ENCODE assay signal across 11 cellular contexts in the genomic region with DNA sequence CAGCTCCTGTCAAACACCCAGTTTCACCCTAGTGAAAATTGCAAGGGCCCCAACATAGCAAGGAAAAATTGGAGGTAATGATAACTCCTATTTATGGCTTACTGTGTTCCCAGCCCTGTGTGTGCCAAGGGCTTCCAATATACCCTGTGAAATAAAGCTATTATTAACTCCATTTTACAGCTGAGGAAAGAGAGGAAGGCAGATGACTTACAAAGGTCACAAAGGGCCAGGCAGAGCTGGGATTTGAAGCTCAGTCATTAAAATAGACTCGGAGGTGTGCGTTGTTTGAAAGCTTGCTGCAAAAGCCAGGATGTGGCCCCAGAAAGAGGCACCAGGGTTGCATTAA. TPM values are rescaled to one million over a fixed set of nuclear protein-coding genes. Genes with fewer than 3 reads are reported as not detected.
DNase-seq lines count a peak whose midpoint lies in the region; ATAC-seq and TF ChIP-seq lines count a peak whose summit lies in the region.
"Had no signal": no experiment of that assay in that cellular context is flagged by ENCODE, and none has a peak within 500 bp of the region (broad histone marks: within the 10 kb centered on the region; RNA-seq: fewer than 3 reads in every experiment).

No MANE protein-coding gene starts in this region.

- CTCF ChIA-PET in activated CD8-positive, alpha-beta memory T cell treated with anti-CD3 and anti-CD28 coated beads, Interleukin-2, amount 10 ng/mL, durations not matched to agents 7 days and 5 days (lab: Charles Lee) = interaction anchor here (0.7 to 6.2 kb wide), 15 partner anchors 9 to 253 kb away, joined by 3 to 53 read pairs (median 3); no protein-coding TSS in a partner anchor
- CTCF ChIA-PET in MCF 10A (lab: Yijun Ruan, JAX) = interaction anchor here (0.6 to 6.9 kb wide), 24 partner anchors 9 to 235 kb away, joined by 3 to 72 read pairs (median 4); no protein-coding TSS in a partner anchor

- peak overlapping the region; percentile 8 for H3K27ac Mint-ChIP-seq in activated CD8-positive, alpha-beta memory T cell treated with anti-CD3 and anti-CD28 coated beads, Interleukin-2, amount 10 ng/mL, durations not matched to agents 7 days and 5 days
- H3K27ac Mint-ChIP-seq in MCF 10A (ENCODE audit: low read depth, unreplicated experiment) (no peak overlapping the region), immature natural killer cell (peak overlapping the region; percentile 40 to 87 (median 78))

- POLR2A ChIA-PET in MCF 10A (lab: Yijun Ruan, JAX) = interaction anchor here (0.7 to 1.7 kb wide), 5 partner anchors 8 to 210 kb away, joined by 3 to 8 read pairs (median 3); no protein-coding TSS in a partner anchor

- H3K27me3 Mint-ChIP-seq in activated CD8-positive, alpha-beta memory T cell treated with anti-CD3 and anti-CD28 coated beads, Interleukin-2, amount 10 ng/mL, durations not matched to agents 7 days and 5 days = no peaks in the 10 kb centered on the region
- no peaks in the 10 kb centered on the region for H3K27me3 Mint-ChIP-seq in MCF 10A (ENCODE audit: insufficient read depth, unreplicated experiment)
- peaks cover 0 to 10% (median 3%) of the 10 kb centered on the region in 3 donors for H3K27me3 Mint-ChIP-seq in immature natural killer cell (ENCODE audit: low read depth in 3 of 3)

- peaks cover 6% of the 10 kb centered on the region for H3K4me1 ChIP-seq in psoas muscle
- H3K4me1 ChIP-seq in foreskin keratinocyte = peaks cover 10% of the 10 kb centered on the region

- BruUV-seq in MCF 10A (replicated peaks; lab: Mats Ljungman, UMichigan) = TSS peak; percentile 7

- TF ChIP-seq CTCF in MCF 10A (IDR thresholded peaks at IDR 0.05; ENCODE audit: unreplicated experiment) = no peak
- TF ChIP-seq CTCF in psoas muscle (IDR thresholded peaks at IDR 0.05) = no peak
- TF ChIP-seq CTCF in foreskin keratinocyte (conservative IDR thresholded peaks at IDR 0.05) = no peak

- H3K4me1 Mint-ChIP-seq in activated CD8-positive, alpha-beta memory T cell treated with anti-CD3 and anti-CD28 coated beads, Interleukin-2, amount 10 ng/mL, durations not matched to agents 7 days and 5 days = peaks cover 8% of the 10 kb centered on the region
- H3K4me1 Mint-ChIP-seq in MCF 10A (ENCODE audit: insufficient read depth, unreplicated experiment) (peaks cover 8% of the 10 kb centered on the region), immature natural killer cell (peaks cover 15% of the 10 kb centered on the region in 2 donors)

- H3K36me3 Mint-ChIP-seq in activated CD8-positive, alpha-beta memory T cell treated with anti-CD3 and anti-CD28 coated beads, Interleukin-2, amount 10 ng/mL, durations not matched to agents 7 days and 5 days = peaks cover 9% of the 10 kb centered on the region
- H3K36me3 Mint-ChIP-seq in MCF 10A (ENCODE audit: insufficient read depth, unreplicated experiment) (peaks cover 46% of the 10 kb centered on the region), immature natural killer cell (peaks cover 0 to 10% (median 7%) of the 10 kb centered on the region in 3 donors)

- no peaks in the 10 kb centered on the region for H3K9me3 Mint-ChIP-seq in activated CD8-positive, alpha-beta memory T cell treated with anti-CD3 and anti-CD28 coated beads, Interleukin-2, amount 10 ng/mL, durations not matched to agents 7 days and 5 days (ENCODE audit: low read depth)
- H3K9me3 Mint-ChIP-seq in MCF 10A (ENCODE audit: unreplicated experiment) = no peaks in the 10 kb centered on the region
- no peaks in the 10 kb centered on the region for H3K9me3 Mint-ChIP-seq in immature natural killer cell

- 25 to 73% (median 27%) methylated on average over 2 of the region's 2 CpGs for WGBS in psoas muscle, 3 donors

- no peak for ATAC-seq in activated CD8-positive, alpha-beta memory T cell treated with anti-CD3 and anti-CD28 coated beads, Interleukin-2, amount 10 ng/mL, durations not matched to agents 7 days and 5 days
- ATAC-seq in psoas muscle = peak in 3 of 4 donors; percentile 34 to 61 (median 47)
- ATAC-seq in esophagus mucosa = no peak
- ATAC-seq in GM21447 (IDR thresholded peaks at IDR 0.05; ENCODE audit: unreplicated experiment) = no peak
- no peak for ATAC-seq in foreskin keratinocyte

- no peak overlapping the region for H3K4me3 Mint-ChIP-seq in activated CD8-positive, alpha-beta memory T cell treated with anti-CD3 and anti-CD28 coated beads, Interleukin-2, amount 10 ng/mL, durations not matched to agents 7 days and 5 days
- H3K4me3 Mint-ChIP-seq in MCF 10A (ENCODE audit: unreplicated experiment) (no peak overlapping the region), immature natural killer cell (peak overlapping the region in 3 of 5 donors; percentile 3 to 33 (median 21))

- H3K27ac ChIP-seq in psoas muscle = peak overlapping the region; percentile 5
- no peak overlapping the region for H3K27ac ChIP-seq in foreskin keratinocyte
- H3K27ac ChIP-seq: HL-60 had no signal

- intact Hi-C loops in MCF 10A (cut with micrococcal nuclease) = loop anchor here (5.0 kb wide), 2 partner anchors 141 to 211 kb away; no protein-coding TSS in a partner anchor
- intact Hi-C loops in psoas muscle (cut with DNase I) = no loop called here

- no peaks in the 10 kb centered on the region for H3K9me3 ChIP-seq in psoas muscle
- H3K9me3 ChIP-seq: BLaER1 treated with 17β-estradiol and CSF1 and Interleukin-3, amounts not matched to agents 10 nM and 100 nM had no signal

- no peaks in the 10 kb centered on the region for H3K27me3 ChIP-seq in psoas muscle (ENCODE audit: insufficient read depth in 3 of 3, low read length in 2 of 3)
- H3K27me3 ChIP-seq in foreskin keratinocyte = no peaks in the 10 kb centered on the region
- H3K27me3 ChIP-seq: BLaER1 treated with 17β-estradiol and CSF1 and Interleukin-3, amounts not matched to agents 10 nM and 100 nM had no signal

- peaks cover 0 to 27% of the 10 kb centered on the region in 2 donors for H3K36me3 ChIP-seq in psoas muscle (ENCODE audit: insufficient read depth in 1 of 2, low read depth in 1 of 2)

- H3K4me3 ChIP-seq in psoas muscle = no peak overlapping the region
- H3K4me3 ChIP-seq: BLaER1 treated with 17β-estradiol and CSF1 and Interleukin-3, amounts not matched to agents 10 nM and 100 nM had no signal

- no peak for DNase-seq in activated CD8-positive, alpha-beta memory T cell treated with anti-CD3 and anti-CD28 coated beads, Interleukin-2, amount 10 ng/mL, durations not matched to agents 7 days and 5 days
- no peak for DNase-seq in activated CD8-positive, alpha-beta memory T cell treated with anti-CD3 and anti-CD28 coated beads for 24 hours
- DNase-seq in MCF 10A (ENCODE audit: unreplicated experiment) (no peak), immature natural killer cell (no peak), psoas muscle (no peak), foreskin keratinocyte (no peak)
- DNase-seq: NCI-H446 treated with DMSO at 0.1 percent for 48 hours had no signal

RNA-seq across cellular contexts. Expression of a gene that starts 20.2 kb away (rescaled TPM):
- total RNA-seq in activated CD8-positive, alpha-beta memory T cell treated with anti-CD3 and anti-CD28 coated beads, Interleukin-2, amount 10 ng/mL, durations not matched to agents 7 days and 5 days = not detected
- total RNA-seq in MCF 10A (2022) = 21.7 and 25.5 TPM in 2 replicates
- not detected for polyA plus RNA-seq in immature natural killer cell
- 10 to 100 TPM in 2 of 4 donors, 1 to 10 TPM in 2; 6.8 to 11.6 (median 10.1) TPM for total RNA-seq in psoas muscle
- polyA plus RNA-seq in psoas muscle = 1 to 10 TPM; 3.3 to 4.8 (median 4.5) TPM
- total RNA-seq in esophagus mucosa = 3.3 TPM
- 21.9 and 25.4 TPM in 2 replicates for total RNA-seq in foreskin keratinocyte
- 7.4 and 10.8 TPM in 2 replicates for polyA plus RNA-seq in foreskin keratinocyte

Comparison
In these comparisons a context has a peak if more than half of its experiments do, and no peak if none do; other contexts are left out.
1. ATAC-seq: peak in psoas muscle (3 of 4); none in activated CD8-positive, alpha-beta memory T cell treated with anti-CD3 and anti-CD28 coated beads, Interleukin-2, amount 10 ng/mL, durations not matched to agents 7 days and 5 days (single experiment), esophagus mucosa (single experiment), GM21447 (single experiment) and foreskin keratinocyte (single experiment).
2. H3K4me3 Mint-ChIP-seq: peak in immature natural killer cell (3 of 5); none in activated CD8-positive, alpha-beta memory T cell treated with anti-CD3 and anti-CD28 coated beads, Interleukin-2, amount 10 ng/mL, durations not matched to agents 7 days and 5 days (single experiment) and MCF 10A (single experiment).